Comparison of ENCODE assay signal across 9 cellular contexts in genomic region chr2:59888015-59888414, GRCh38.
DNase-seq lines count a peak whose midpoint lies in the region; ATAC-seq lines count a peak whose summit lies in the region.
"Had no signal": no experiment of that assay in that cellular context is flagged by ENCODE, and none has a peak within 500 bp of the region (broad histone marks: within the 10 kb centered on the region; RNA-seq: fewer than 3 reads in every experiment).

No MANE protein-coding gene starts in this region.

- ATAC-seq in HG03039 (IDR thresholded peaks at IDR 0.05; ENCODE audit: unreplicated experiment) = peak; percentile 94
- ATAC-seq: A549 had no signal

- DNase-seq in NCI-H1417 (lab: John Stamatoyannopoulos, UW) = peak in 2 of 3 experiments; percentile 34 to 65
- no peak for DNase-seq in NCI-H1417 treated with DMSO at 0.1 percent for 48 hours (lab: John Stamatoyannopoulos, UW)
- DNase-seq in activated CD4-positive, alpha-beta T cell treated with anti-CD3 and anti-CD28 coated beads, Interleukin-2, amount 50 U/mL, for 4 hours = peak; percentile 6 to 7
- peak; percentile 22 for DNase-seq in stimulated activated CD4-positive, alpha-beta T cell treated with anti-CD3 and anti-CD28 coated beads, Interleukin-4, amount 100 ng/mL, for 24 hours
- no peak for DNase-seq in NCI-H510A (lab: John Stamatoyannopoulos, UW)
- no peak for DNase-seq in Kasumi-1 (lab: John Stamatoyannopoulos, UW)
- no peak for DNase-seq in NCI-H2196 treated with DMSO at 0.1 percent for 48 hours (lab: John Stamatoyannopoulos, UW; ENCODE audit: unreplicated experiment)

Comparison
In these comparisons a context has a peak if more than half of its experiments do, and no peak if none do; other contexts are left out.
1. DNase-seq: peak in NCI-H1417 (2 of 3), activated CD4-positive, alpha-beta T cell treated with anti-CD3 and anti-CD28 coated beads, Interleukin-2, amount 50 U/mL, for 4 hours (2 of 2) and stimulated activated CD4-positive, alpha-beta T cell treated with anti-CD3 and anti-CD28 coated beads, Interleukin-4, amount 100 ng/mL, for 24 hours (single experiment); none in NCI-H1417 treated with DMSO at 0.1 percent for 48 hours (single experiment), NCI-H510A (single experiment), Kasumi-1 (0 of 2) and NCI-H2196 treated with DMSO at 0.1 percent for 48 hours (single experiment).